Comparison of ENCODE assay signal across 17 cellular contexts in the genomic region with DNA sequence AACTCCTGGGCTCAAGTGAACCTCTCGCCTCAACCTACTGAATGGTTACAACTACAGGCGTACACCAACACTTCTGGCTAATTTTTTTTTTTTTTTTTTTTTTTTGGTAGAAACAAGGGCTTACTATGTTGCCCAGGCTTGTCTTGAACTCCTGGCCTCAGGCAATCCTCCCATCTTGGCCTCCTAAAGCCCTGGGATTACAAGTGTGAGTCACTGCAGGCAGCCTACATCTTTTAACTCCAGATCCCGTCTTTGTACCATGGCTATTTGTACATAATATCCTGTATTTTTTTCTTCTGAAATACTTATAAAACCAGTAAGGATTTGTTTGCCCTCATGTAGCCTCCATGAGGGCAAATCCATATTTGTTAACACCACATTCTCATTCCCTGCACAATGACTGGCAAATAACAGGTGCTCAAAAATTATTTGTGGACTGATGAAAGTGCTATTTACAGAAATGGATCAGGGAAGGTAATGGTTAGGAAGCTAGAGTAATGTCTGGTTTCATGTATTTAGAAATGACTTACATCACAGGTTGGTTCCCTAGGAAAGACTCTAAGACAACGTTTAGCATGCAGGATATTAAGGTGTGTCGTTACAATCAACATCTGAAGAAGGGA. TPM values are rescaled to one million over a fixed set of nuclear protein-coding genes. Genes with fewer than 3 reads are reported as not detected.
DNase-seq lines count a peak whose midpoint lies in the region; TF ChIP-seq lines count a peak whose summit lies in the region.
"Had no signal": no experiment of that assay in that cellular context is flagged by ENCODE, and none has a peak within 500 bp of the region (broad histone marks: within the 10 kb centered on the region; RNA-seq: fewer than 3 reads in every experiment).

No MANE protein-coding gene starts in this region.

- H4K91ac ChIP-seq in trophoblast cell (ENCODE audit: low read depth, low read length) = no peak overlapping the region

- no TSS peak for BruUV-seq in mammary epithelial cell (replicated peaks; lab: Mats Ljungman, UMichigan)

- no peak overlapping the region for H2AFZ ChIP-seq in mammary epithelial cell (ENCODE audit: low read depth, low read length)
- H2AFZ ChIP-seq in trophoblast cell (ENCODE audit: insufficient read depth, low read length, poor library complexity) = no peak overlapping the region
- H2AFZ ChIP-seq: GM23338 had no signal

- dilution Hi-C loops in mammary epithelial cell (cut with HindIII; ENCODE audit: low sequenced_read_pairs) = no loop called here

- WGBS in mammary epithelial cell (ENCODE audit: low coverage, missing lambda C conversion rate) = 69% methylated on average over 3 of the region's 5 CpGs
- WGBS in esophagus squamous epithelium, 2 donors = 43 to 56% methylated on average over 5 of the region's 5 CpGs
- no CpG with 5 or more reads among the region's 5 CpGs for WGBS in trophoblast cell (ENCODE audit: extremely low coverage, insufficient coverage, insufficient read length)

- peaks cover 3% of the 10 kb centered on the region for H3K4me1 ChIP-seq in mammary epithelial cell (ENCODE audit: insufficient read depth, low read length)
- peaks cover 0 to 61% (median 18%) of the 10 kb centered on the region in 3 donors for H3K4me1 ChIP-seq in esophagus squamous epithelium
- H3K4me1 ChIP-seq in trophoblast cell (ENCODE audit: control insufficient read depth in 1 of 2, insufficient read depth in 2 of 2, low read length in 2 of 2) = no peaks in the 10 kb centered on the region
- H3K4me1 ChIP-seq: BLaER1 had no signal

- in situ Hi-C loops in mammary epithelial cell (cut with MboI; ENCODE audit: low sequenced_read_pairs in 2 of 2) = loop anchor here (10.0 to 25.0 kb wide), 3 partner anchors 181 to 706 kb away; no protein-coding TSS in a partner anchor

- H3K9me3 ChIP-seq in mammary epithelial cell (replicated peaks; ENCODE audit: insufficient read depth, low read length) = no peaks in the 10 kb centered on the region
- no peaks in the 10 kb centered on the region for H3K9me3 ChIP-seq in esophagus squamous epithelium
- H3K9me3 ChIP-seq in trophoblast cell (ENCODE audit: insufficient read depth, low read depth, low read length) = no peaks in the 10 kb centered on the region
- H3K9me3 ChIP-seq: BLaER1 had no signal

- no peak overlapping the region for H3K4ac ChIP-seq in trophoblast cell (ENCODE audit: low read depth, low read length)

- H2AK5ac ChIP-seq in trophoblast cell (ENCODE audit: low read length) = no peak overlapping the region

- H3K27ac ChIP-seq in mammary epithelial cell (ENCODE audit: insufficient read depth, low read depth, low read length) = no peak overlapping the region
- H3K27ac ChIP-seq in esophagus squamous epithelium = peak overlapping the region; percentile 27 to 67 (median 58)
- H3K27ac ChIP-seq in trophoblast cell (ENCODE audit: low read depth, low read length) = no peak overlapping the region
- H3K27ac ChIP-seq: 22Rv1, BLaER1 had no signal

- H3K4me2 ChIP-seq in mammary epithelial cell (ENCODE audit: insufficient read depth, low read depth, low read length) (no peak overlapping the region), trophoblast cell (ENCODE audit: low read length) (no peak overlapping the region)
- H3K4me2 ChIP-seq: BLaER1, GM23338 had no signal

- no peak overlapping the region for H4K8ac ChIP-seq in trophoblast cell (ENCODE audit: low read depth, low read length)

- H3K27me3 ChIP-seq in mammary epithelial cell (ENCODE audit: insufficient read depth, low read length) (no peaks in the 10 kb centered on the region), esophagus squamous epithelium (no peaks in the 10 kb centered on the region), trophoblast cell (ENCODE audit: insufficient read depth, low read length) (no peaks in the 10 kb centered on the region)
- H3K27me3 ChIP-seq: BLaER1 had no signal

- intact Hi-C loops in mammary epithelial cell (cut with micrococcal nuclease) = no loop called here
- intact Hi-C loops in esophagus squamous epithelium (cut with DNase I) = loop anchor here (10.0 kb wide), 1 partner anchor 188 kb away; no protein-coding TSS in a partner anchor

- H4K12ac ChIP-seq in trophoblast cell (ENCODE audit: low read depth, low read length) = no peak overlapping the region

- no peak overlapping the region for H2BK12ac ChIP-seq in trophoblast cell (ENCODE audit: low read length)

- H3K4me3 ChIP-seq in mammary epithelial cell (replicated peaks in 1 of 3; ENCODE audit: insufficient read depth in 1 of 3, low read depth in 2 of 3, low read length in 3 of 3) (no peak overlapping the region), esophagus squamous epithelium (no peak overlapping the region), trophoblast cell (ENCODE audit: low read depth, low read length) (no peak overlapping the region)
- H3K4me3 ChIP-seq: BLaER1, GM12878, GM23338 had no signal

- H3K14ac ChIP-seq in trophoblast cell (ENCODE audit: low read length) = no peak overlapping the region

- H2BK120ac ChIP-seq in trophoblast cell (ENCODE audit: insufficient read depth, low read length, poor library complexity) = no peak overlapping the region

- no peak overlapping the region for H3K23ac ChIP-seq in trophoblast cell (ENCODE audit: low read length)

- H4K20me1 ChIP-seq in mammary epithelial cell (ENCODE audit: insufficient read depth, low read length) = no peaks in the 10 kb centered on the region
- H4K20me1 ChIP-seq: BLaER1 had no signal

- TF ChIP-seq POLR2A in esophagus squamous epithelium (IDR thresholded peaks at IDR 0.05) = no peak

- H3K79me2 ChIP-seq in mammary epithelial cell (ENCODE audit: insufficient read depth, low read length) = no peaks in the 10 kb centered on the region
- H3K79me2 ChIP-seq in trophoblast cell (ENCODE audit: control insufficient read depth, insufficient read depth, low read length, poor library complexity) = no peaks in the 10 kb centered on the region

- H2BK5ac ChIP-seq in trophoblast cell (ENCODE audit: low read depth, low read length, poor library complexity) = no peak overlapping the region

- H3K79me1 ChIP-seq in trophoblast cell (ENCODE audit: low read length) = no peaks in the 10 kb centered on the region

- H3K36me3 ChIP-seq in mammary epithelial cell (ENCODE audit: insufficient read depth, low read length) (no peaks in the 10 kb centered on the region), esophagus squamous epithelium (peaks cover 0 to 12% (median 0%) of the 10 kb centered on the region in 3 donors), trophoblast cell (ENCODE audit: control insufficient read depth in 1 of 2, insufficient read depth in 2 of 2, low read length in 2 of 2) (no peaks in the 10 kb centered on the region)

- CTCF ChIA-PET in mammary epithelial cell (lab: Charles Lee; ENCODE audit: low non-redundant PET) = no interaction called here

- TF ChIP-seq CTCF in mammary epithelial cell (conservative IDR thresholded peaks at IDR 0.05 in 1 of 2, IDR thresholded peaks at IDR 0.05 in 1 of 2; ENCODE audit: extremely low read depth in 1 of 2, insufficient read depth in 1 of 2, low read depth in 1 of 2, low read length in 2 of 2) (no peak), esophagus squamous epithelium (IDR thresholded peaks at IDR 0.05) (no peak)

- no peak overlapping the region for H3K18ac ChIP-seq in trophoblast cell (ENCODE audit: low read length)

- peak; percentile 22 for DNase-seq in NCI-H748 (lab: John Stamatoyannopoulos, UW; ENCODE audit: unreplicated experiment)
- no peak for DNase-seq in NCI-H748 treated with DMSO at 0.1 percent for 48 hours (lab: John Stamatoyannopoulos, UW)
- peak; percentile 14 for DNase-seq in mammary epithelial cell
- no peak for DNase-seq in esophagus squamous epithelium (lab: John Stamatoyannopoulos, UW)
- DNase-seq in trophoblast cell = peak; percentile 1 to 9
- DNase-seq in HK-2 (ENCODE audit: unreplicated experiment) = no peak
- no peak for DNase-seq in GDM1 (lab: John Stamatoyannopoulos, UW)
- no peak for DNase-seq in NCI-H1092 treated with DMSO at 0.1 percent for 48 hours (lab: John Stamatoyannopoulos, UW)
- DNase-seq: AML-193; Calu3; CD4-positive, CD25-positive, alpha-beta regulatory T cell; DMS 273 treated with DMSO at 0.1 percent for 48 hours; H7 had no signal

- H3K9ac ChIP-seq in mammary epithelial cell (ENCODE audit: insufficient read depth, low read length) (no peak overlapping the region), trophoblast cell (ENCODE audit: low read length) (no peak overlapping the region)
- H3K9ac ChIP-seq: BLaER1 had no signal

RNA-seq across cellular contexts. Expression of a gene that starts 51.9 kb away (rescaled TPM):
- total RNA-seq in mammary epithelial cell (1 to 10 TPM in 1 of 2 donors, under 1 TPM in 1; 0.61 to 2.3 TPM), esophagus squamous epithelium (1 to 10 TPM in 3 of 4 donors, under 1 TPM in 1; 0.73 to 3.8 (median 2.2) TPM)
- not detected for polyA plus RNA-seq in mammary epithelial cell
- not detected for polyA minus RNA-seq in mammary epithelial cell
- not detected in 2 replicates for polyA plus RNA-seq in trophoblast cell (2013)

Comparison
In these comparisons a context has a peak if more than half of its experiments do, and no peak if none do; other contexts are left out.
1. DNase-seq: peak in NCI-H748 (single experiment), mammary epithelial cell (single experiment) and trophoblast cell (2 of 2); none in NCI-H748 treated with DMSO at 0.1 percent for 48 hours (single experiment), esophagus squamous epithelium (single experiment), HK-2 (single experiment), GDM1 (single experiment) and NCI-H1092 treated with DMSO at 0.1 percent for 48 hours (single experiment).
2. H3K27ac ChIP-seq: peak in esophagus squamous epithelium (4 of 4); none in mammary epithelial cell (single experiment) and trophoblast cell (single experiment).